ENCODE assay signal across 8 cellular contexts in genomic region chr7:130721486-130722277, GRCh38. TPM values are rescaled to one million over a fixed set of nuclear protein-coding genes. Genes with fewer than 3 reads are reported as not detected.
DNase-seq lines count a peak whose midpoint lies in the region; ATAC-seq, FAIRE-seq and TF ChIP-seq lines count a peak whose summit lies in the region.

No MANE protein-coding gene starts in this region.

- FAIRE-seq in GM12892 (lab: Jason Lieb, UNC): no peak

- no peaks in the 10 kb centered on the region for H3K9me2 ChIP-seq in HCT116 (ENCODE audit: insufficient read depth)

- 25 to 32% methylated on average over 5 of the region's 5 CpGs for WGBS in upper lobe of left lung, 2 donors

- no peak overlapping the region for H3K4me3 ChIP-seq in HCT116 (replicated peaks in 1 of 2; ENCODE audit: low read depth in 1 of 2, low read length in 2 of 2)
- no peak overlapping the region for H3K4me3 ChIP-seq in lower lobe of right lung
- no peak overlapping the region for H3K4me3 ChIP-seq in upper lobe of left lung

- ATAC-seq in HCT116 (peak; percentile 100), lower lobe of right lung (peak; percentile 81 to 86), upper lobe of left lung (ENCODE audit: low FRiP score in 2 of 2) (peak; percentile 70 to 83)

- BruUV-seq in HCT116 (replicated peaks; lab: Mats Ljungman, UMichigan): no TSS peak

- H3K79me2 ChIP-seq in HCT116 (ENCODE audit: insufficient read depth, low read length): no peaks in the 10 kb centered on the region

- no peak overlapping the region for H3K9ac ChIP-seq in HCT116 (ENCODE audit: low read length)

- no peaks in the 10 kb centered on the region for H3K36me3 ChIP-seq in HCT116 (ENCODE audit: control insufficient read depth in 1 of 2, insufficient read depth in 2 of 2, low read length in 2 of 2)
- no peaks in the 10 kb centered on the region for H3K36me3 ChIP-seq in lower lobe of right lung
- H3K36me3 ChIP-seq in upper lobe of left lung: no peaks in the 10 kb centered on the region

- TF ChIP-seq CTCF in HCT116 (IDR thresholded peaks at IDR 0.05 in 2 of 3, conservative IDR thresholded peaks at IDR 0.05 in 1 of 3; ENCODE audit: borderline replicate concordance in 1 of 3, insufficient read depth in 1 of 3, low read depth in 2 of 3, low read length in 2 of 3) (peak; percentile 68 to 81 (median 70)), lower lobe of right lung (IDR thresholded peaks at IDR 0.05) (peak; percentile 67), upper lobe of left lung (IDR thresholded peaks at IDR 0.05) (peak in 5 of 6 experiments; percentile 33 to 61 (median 52))

- no peak overlapping the region for H3K4me2 ChIP-seq in HCT116 (ENCODE audit: low read length)

- H3K9me3 ChIP-seq in HCT116 (ENCODE audit: control insufficient read depth in 1 of 2, insufficient read depth in 1 of 2, low read depth in 1 of 2, low read length in 2 of 2) (no peaks in the 10 kb centered on the region), lower lobe of right lung (no peaks in the 10 kb centered on the region), upper lobe of left lung (no peaks in the 10 kb centered on the region)

- H3K4me1 ChIP-seq in HCT116 (ENCODE audit: control insufficient read depth in 1 of 2, insufficient read depth in 2 of 2, low read length in 2 of 2) (no peaks in the 10 kb centered on the region), lower lobe of right lung (no peaks in the 10 kb centered on the region), upper lobe of left lung (no peaks in the 10 kb centered on the region)

- RAD21 ChIA-PET in HCT116 (lab: Charles Lee; ENCODE audit: low non-redundant PET in 1 of 2, low total read pairs in 2 of 2, uncharacterized antibody in 2 of 2, unreplicated experiment in 2 of 2): no interaction called here

- no peaks in the 10 kb centered on the region for H4K20me1 ChIP-seq in HCT116 (ENCODE audit: insufficient read depth)

- intact Hi-C loops in HCT116 (cut with micrococcal nuclease) (loop anchor here (1.0 to 2.0 kb wide), 4 partner anchors 109 to 658 kb away; no protein-coding TSS in a partner anchor), lower lobe of right lung (cut with DNase I) (no loop called here)

- TF ChIP-seq EP300 in upper lobe of left lung (IDR thresholded peaks at IDR 0.05): no peak

- H2AFZ ChIP-seq in HCT116 (ENCODE audit: low read depth, low read length, poor library complexity, severe bottlenecking): no peak overlapping the region

- DNase-seq in COLO668 (lab: John Stamatoyannopoulos, UW; ENCODE audit: unreplicated experiment) (peak; percentile 29), HCT116 (ENCODE audit: low read depth, low spot score) (peak; percentile 70), RPMI7951 (ENCODE audit: low read depth) (peak; percentile 78), dermis blood vessel endothelial cell (peak; percentile 78), lower lobe of right lung (peak; percentile 66), upper lobe of left lung (peak in 1 of 2 donors; percentile 60), GM12892 (ENCODE audit: insufficient read length) (no peak), activated gamma-delta T cell (lab: John Stamatoyannopoulos, UW) (no peak)

- no peak overlapping the region for H3K27ac ChIP-seq in HCT116 (ENCODE audit: low read depth, low read length)
- no peak overlapping the region for H3K27ac ChIP-seq in lower lobe of right lung
- no peak overlapping the region for H3K27ac ChIP-seq in upper lobe of left lung

- POLR2A ChIA-PET in HCT116 (lab: Charles Lee): no interaction called here

- H3K27me3 ChIP-seq in HCT116 (ENCODE audit: insufficient read depth, low read length) (no peaks in the 10 kb centered on the region), lower lobe of right lung (ENCODE audit: low read depth) (no peaks in the 10 kb centered on the region), upper lobe of left lung (no peaks in the 10 kb centered on the region)

- peak; percentile 95 for TF ChIP-seq RAD21 in HCT116 (IDR thresholded peaks at IDR 0.05; ENCODE audit: low read depth)

- no peak for TF ChIP-seq POLR2A in HCT116 (IDR thresholded peaks at IDR 0.05; ENCODE audit: borderline replicate concordance, extremely low read depth, insufficient read depth, insufficient read length)
- no peak for TF ChIP-seq POLR2A in upper lobe of left lung (IDR thresholded peaks at IDR 0.05)
- TF ChIP-seq POLR2A in GM12892 (IDR thresholded peaks at IDR 0.05; ENCODE audit: low read depth, low read length): no peak

- CTCF ChIA-PET in HCT116 (lab: Charles Lee): interaction anchor here (0.6 to 3.0 kb wide), 6 partner anchors 31 to 651 kb away, joined by 3 to 19 read pairs (median 4); partner anchors contain the start of genes KLHDC10 and TMEM209

TF ChIP-seq in HCT116, 20 proteins besides CTCF, POLR2A, EP300 and RAD21:
- TF ChIP-seq ATF3 (IDR thresholded peaks at IDR 0.05) (no peak), EZH2phosphoT487 (IDR thresholded peaks at IDR 0.05; ENCODE audit: borderline replicate concordance) (no peak), EGR1 (IDR thresholded peaks at IDR 0.05; ENCODE audit: low read depth) (no peak), SRF (IDR thresholded peaks at IDR 0.05; ENCODE audit: low read depth) (no peak), REST (IDR thresholded peaks at IDR 0.05; ENCODE audit: low read depth) (no peak), ZFX (IDR thresholded peaks at IDR 0.05) (no peak), CEBPB (IDR thresholded peaks at IDR 0.05; ENCODE audit: low read depth) (no peak), FOSL1 (IDR thresholded peaks at IDR 0.05; ENCODE audit: low read depth) (no peak), CBX3 (IDR thresholded peaks at IDR 0.05; ENCODE audit: low read depth) (no peak), JUND (IDR thresholded peaks at IDR 0.05) (no peak)

RNA-seq across cellular contexts. Expression of gene KLF14, which starts 12.3 kb away (rescaled TPM):
- total RNA-seq in HCT116 (2021; ENCODE audit: unreplicated experiment): 0.93 TPM
- 0.35 and 0.82 TPM in 2 replicates for polyA plus RNA-seq in HCT116 (2012)
- total RNA-seq in RPMI7951 (2014; rRNA removed; shearing (Covaris generic)): under 0.01 and 0.12 TPM in 2 replicates
- under 0.01 TPM in 1 of 2 replicates, not detected in the other for total RNA-seq in dermis blood vessel endothelial cell
- total RNA-seq in lower lobe of right lung: not detected
- under 1 TPM in 3 of 6 donors, not detected in 3; 0.15 to 0.20 (median 0.17) TPM for total RNA-seq in upper lobe of left lung
- not detected for polyA plus RNA-seq in GM12892 (2012; ENCODE audit: missing spikeins)

RNA-seq across cellular contexts. Expression of gene TSGA13, which starts 35.3 kb away (rescaled TPM):
- total RNA-seq in HCT116 (2021; ENCODE audit: unreplicated experiment) (not detected), dermis blood vessel endothelial cell (not detected in 2 replicates), lower lobe of right lung (not detected), upper lobe of left lung (not detected)
- not detected in 2 replicates for polyA plus RNA-seq in HCT116 (2012)
- not detected in 2 replicates for total RNA-seq in RPMI7951 (2014; rRNA removed; shearing (Covaris generic))
- not detected for polyA plus RNA-seq in GM12892 (2012; ENCODE audit: missing spikeins)

RNA-seq across cellular contexts. Expression of gene COPG2, which starts 53.1 kb away (rescaled TPM):
- total RNA-seq in HCT116 (2021; ENCODE audit: unreplicated experiment): 31.0 TPM
- 26.5 and 27.8 TPM in 2 replicates for polyA plus RNA-seq in HCT116 (2012)
- total RNA-seq in RPMI7951 (2014; rRNA removed; shearing (Covaris generic)): 38.9 and 39.3 TPM in 2 replicates
- 16.0 and 22.3 TPM in 2 replicates for total RNA-seq in dermis blood vessel endothelial cell
- total RNA-seq in lower lobe of right lung: 16.9 TPM
- 10 to 100 TPM in 4 of 6 donors, 1 to 10 TPM in 2; 8.4 to 18.7 (median 13.9) TPM for total RNA-seq in upper lobe of left lung
- polyA plus RNA-seq in GM12892 (2012; ENCODE audit: missing spikeins): 28.9 TPM

Comparison
In these comparisons a context has a peak if more than half of its experiments do, and no peak if none do; other contexts are left out.
1. DNase-seq: peak in COLO668 (single experiment), HCT116 (single experiment), RPMI7951 (single experiment), dermis blood vessel endothelial cell (single experiment) and lower lobe of right lung (single experiment); none in GM12892 (single experiment) and activated gamma-delta T cell (single experiment).
2. Peak in every context shown above with its lines, with median percentiles within 50 percentile points of each other: ATAC-seq and CTCF ChIP-seq.